ENCODE assay signal across 14 cellular contexts in the genomic region with DNA sequence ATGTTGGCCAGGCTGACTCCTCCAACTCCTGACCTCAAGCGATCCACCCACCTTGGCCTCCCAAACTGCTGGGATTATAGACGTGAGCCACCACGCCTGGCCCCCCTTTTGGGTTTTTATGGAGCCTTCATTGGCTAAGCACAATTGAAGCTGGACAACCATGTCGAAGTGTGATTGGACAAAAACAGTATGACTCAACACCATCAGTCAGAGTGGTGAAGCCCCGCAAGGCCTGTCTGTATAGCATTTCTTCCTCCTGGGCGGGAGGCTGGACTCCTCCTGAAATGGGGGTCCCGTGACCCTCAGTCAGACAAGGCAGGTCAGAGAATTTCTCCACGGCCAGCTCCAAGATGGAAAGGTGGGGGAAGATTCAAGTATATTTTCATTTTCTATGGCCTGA. TPM values are rescaled to one million over a fixed set of nuclear protein-coding genes. Genes with fewer than 3 reads are reported as not detected.
DNase-seq lines count a peak whose midpoint lies in the region; ATAC-seq, FAIRE-seq and TF ChIP-seq lines count a peak whose summit lies in the region.
"Had no signal": no experiment of that assay in that cellular context is flagged by ENCODE, and none has a peak within 500 bp of the region (broad histone marks: within the 10 kb centered on the region; RNA-seq: fewer than 3 reads in every experiment).

No MANE protein-coding gene starts in this region.

- CTCF ChIA-PET in K562 (lab: Yijun Ruan, JAX; ENCODE audit: low intra/inter-chr PET ratio), result no interaction called here

- in situ Hi-C loops in K562 (cut with MboI), result no loop called here

- no peaks in the 10 kb centered on the region for H3K27me3 Mint-ChIP-seq in IgD-negative memory B cell
- peaks cover 11% of the 10 kb centered on the region for H3K27me3 Mint-ChIP-seq in neural progenitor cell (ENCODE audit: insufficient read depth, low read depth)

- no peaks in the 10 kb centered on the region for H4K20me1 ChIP-seq in K562 (replicated peaks; ENCODE audit: control insufficient read depth, insufficient read depth, low read length)
- no peaks in the 10 kb centered on the region for H4K20me1 ChIP-seq in neural progenitor cell (ENCODE audit: low read depth)

- POLR2A ChIA-PET in K562 (lab: Yijun Ruan, JAX), result interaction anchor here (0.7 kb wide), 1 partner anchor 12 kb away, joined by 3 read pairs; no protein-coding TSS in a partner anchor

- H3K4me1 Mint-ChIP-seq in IgD-negative memory B cell (peaks cover 15 to 20% (median 16%) of the 10 kb centered on the region in 3 donors), neural progenitor cell (peaks cover 19% of the 10 kb centered on the region)

- H3K36me3 Mint-ChIP-seq in IgD-negative memory B cell, result peaks cover 1% of the 10 kb centered on the region
- no peaks in the 10 kb centered on the region for H3K36me3 Mint-ChIP-seq in neural progenitor cell

- no peak for TF ChIP-seq POLR2A in K562 (conservative IDR thresholded peaks at IDR 0.05)

- TF ChIP-seq EP300 in K562 (IDR thresholded peaks at IDR 0.05; ENCODE audit: low read length), result no peak

- WGBS in K562 (ENCODE audit: insufficient coverage, low coverage, missing lambda C conversion rate), result 55% methylated on average over 6 of the region's 8 CpGs

- intact Hi-C loops in K562 (cut with micrococcal nuclease), result no loop called here

- no peak for TF ChIP-seq RAD21 in K562 (CRISPR knock-in tag; conservative IDR thresholded peaks at IDR 0.05 in 1 of 2, IDR thresholded peaks at IDR 0.05 in 1 of 2)

- DNase-seq in Daoy (ENCODE audit: low read depth) (peak; percentile 52), K562 (ENCODE audit: extremely low read depth in 1 of 4, low spot score in 3 of 4) (peak; percentile 31 to 60 (median 42)), neural progenitor cell (ENCODE audit: low spot score) (no peak), DMS53 (lab: John Stamatoyannopoulos, UW) (no peak)
- no peak for DNase-seq in activated naive CD4-positive, alpha-beta T cell treated with anti-CD3 and anti-CD28 coated beads, Interleukin-2, amount 50 U/mL, for 16 hours
- DNase-seq in activated CD8-positive, alpha-beta memory T cell treated with anti-CD3 and anti-CD28 coated beads, Interleukin-2, amount 50 U/mL, for 4 hours, result no peak
- DNase-seq: activated CD4-positive, alpha-beta memory T cell treated with anti-CD3 and anti-CD28 coated beads for 36 hours; activated gamma-delta T cell; effector CD4-positive, alpha-beta T cell; NCI-H2081 treated with DMSO at 0.1 percent for 48 hours; NCI-H748 treated with DMSO at 0.1 percent for 48 hours; upper lobe of right lung had no signal

- H3K9me1 ChIP-seq in K562 (ENCODE audit: control insufficient read depth, insufficient read depth, low read length), result no peaks in the 10 kb centered on the region

- no peak for TF ChIP-seq CTCF in K562 (IDR thresholded peaks at IDR 0.05 in 2 of 3, conservative IDR thresholded peaks at IDR 0.05 in 1 of 3; ENCODE audit: insufficient read depth in 2 of 3, low read depth in 1 of 3, low read length in 3 of 3)
- no peak for TF ChIP-seq CTCF in neural progenitor cell (IDR thresholded peaks at IDR 0.05)

- H3K9ac ChIP-seq in K562 (ENCODE audit: insufficient read depth in 1 of 2, low read depth in 2 of 2, low read length in 2 of 2), result no peak overlapping the region
- no peak overlapping the region for H3K9ac ChIP-seq in neural progenitor cell

- H3K4me2 ChIP-seq in K562 (ENCODE audit: insufficient read depth, low read length) (peak overlapping the region; percentile 75), neural progenitor cell (no peak overlapping the region)

- BruUV-seq in K562 (replicated peaks; lab: Mats Ljungman, UMichigan), result TSS peak; percentile 53

- H3K4me1 ChIP-seq in K562 (replicated peaks in 1 of 2; ENCODE audit: control insufficient read depth in 2 of 2, insufficient read depth in 2 of 2, low read length in 2 of 2) (peaks cover 10 to 37% of the 10 kb centered on the region in 2 experiments; a peak in 4 of 5 replicates), neural progenitor cell (peaks cover 5% of the 10 kb centered on the region)

- H3K9me3 ChIP-seq in K562 (replicated peaks; ENCODE audit: control insufficient read depth, insufficient read depth, low read depth, low read length) (no peaks in the 10 kb centered on the region), neural progenitor cell (ENCODE audit: low read depth) (no peaks in the 10 kb centered on the region)
- H3K9me3 ChIP-seq: upper lobe of right lung had no signal

- no peak for FAIRE-seq in K562 (lab: Jason Lieb, UNC)

- H2AFZ ChIP-seq in K562 (ENCODE audit: low read depth, low read length), result no peak overlapping the region
- no peak overlapping the region for H2AFZ ChIP-seq in neural progenitor cell (replicated peaks)

- H3K9me3 Mint-ChIP-seq in IgD-negative memory B cell, result no peaks in the 10 kb centered on the region
- H3K9me3 Mint-ChIP-seq in neural progenitor cell, result peaks cover 2% of the 10 kb centered on the region
- H3K9me3 Mint-ChIP-seq: activated CD4-positive, alpha-beta memory T cell treated with anti-CD3 and anti-CD28 coated beads for 36 hours had no signal

- H3K4me3 Mint-ChIP-seq in IgD-negative memory B cell, result peak overlapping the region in 1 of 4 donors; percentile 58
- H3K4me3 Mint-ChIP-seq in neural progenitor cell, result no peak overlapping the region
- H3K4me3 Mint-ChIP-seq: activated CD4-positive, alpha-beta memory T cell treated with anti-CD3 and anti-CD28 coated beads for 36 hours had no signal

- H3K27ac Mint-ChIP-seq in IgD-negative memory B cell (peak overlapping the region in 2 of 3 donors; percentile 27 to 57), neural progenitor cell (peak overlapping the region; percentile 22)
- H3K27ac Mint-ChIP-seq: activated CD4-positive, alpha-beta memory T cell treated with anti-CD3 and anti-CD28 coated beads for 36 hours had no signal

- H3K36me3 ChIP-seq in K562 (ENCODE audit: control insufficient read depth, insufficient read depth, low read length), result no peaks in the 10 kb centered on the region
- H3K36me3 ChIP-seq in neural progenitor cell, result no peaks in the 10 kb centered on the region
- H3K36me3 ChIP-seq: upper lobe of right lung had no signal

- H3F3A ChIP-seq in neural progenitor cell (ENCODE audit: low read depth), result peaks cover 14% of the 10 kb centered on the region

- no peak overlapping the region; the same call in 2 of the 3 replicates for H3K27ac ChIP-seq in K562 (ENCODE audit: extremely low read depth, low read depth, low read length)
- H3K27ac ChIP-seq in neural progenitor cell, result no peak overlapping the region
- H3K27ac ChIP-seq: upper lobe of right lung had no signal

- H3K4me3 ChIP-seq in K562 (no peak overlapping the region), neural progenitor cell (no peak overlapping the region)
- H3K4me3 ChIP-seq: upper lobe of right lung had no signal

- H3K27me3 ChIP-seq in K562 (ENCODE audit: control insufficient read depth in 2 of 2, insufficient read depth in 2 of 2, low read length in 2 of 2) (no peaks in the 10 kb centered on the region), neural progenitor cell (peaks cover 28% of the 10 kb centered on the region)
- H3K27me3 ChIP-seq: upper lobe of right lung had no signal

- peaks cover 44% of the 10 kb centered on the region for H3K79me2 ChIP-seq in K562 (ENCODE audit: control insufficient read depth, insufficient read depth, low read length)
- H3K79me2 ChIP-seq in neural progenitor cell (ENCODE audit: low read depth), result no peaks in the 10 kb centered on the region

- no peak for ATAC-seq in K562
- ATAC-seq: Right ventricle myocardium inferior, upper lobe of right lung had no signal

TF ChIP-seq in K562, 482 proteins besides CTCF, POLR2A, EP300 and RAD21 (continues in another document):
- TF ChIP-seq, protein P1, sequence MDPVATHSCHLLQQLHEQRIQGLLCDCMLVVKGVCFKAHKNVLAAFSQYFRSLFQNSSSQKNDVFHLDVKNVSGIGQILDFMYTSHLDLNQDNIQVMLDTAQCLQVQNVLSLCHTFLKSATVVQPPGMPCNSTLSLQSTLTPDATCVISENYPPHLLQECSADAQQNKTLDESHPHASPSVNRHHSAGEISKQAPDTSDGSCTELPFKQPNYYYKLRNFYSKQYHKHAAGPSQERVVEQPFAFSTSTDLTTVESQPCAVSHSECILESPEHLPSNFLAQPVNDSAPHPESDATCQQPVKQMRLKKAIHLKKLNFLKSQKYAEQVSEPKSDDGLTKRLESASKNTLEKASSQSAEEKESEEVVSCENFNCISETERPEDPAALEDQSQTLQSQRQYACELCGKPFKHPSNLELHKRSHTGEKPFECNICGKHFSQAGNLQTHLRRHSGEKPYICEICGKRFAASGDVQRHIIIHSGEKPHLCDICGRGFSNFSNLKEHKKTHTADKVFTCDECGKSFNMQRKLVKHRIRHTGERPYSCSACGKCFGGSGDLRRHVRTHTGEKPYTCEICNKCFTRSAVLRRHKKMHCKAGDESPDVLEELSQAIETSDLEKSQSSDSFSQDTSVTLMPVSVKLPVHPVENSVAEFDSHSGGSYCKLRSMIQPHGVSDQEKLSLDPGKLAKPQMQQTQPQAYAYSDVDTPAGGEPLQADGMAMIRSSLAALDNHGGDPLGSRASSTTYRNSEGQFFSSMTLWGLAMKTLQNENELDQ (CRISPR knock-in tag; IDR thresholded peaks at IDR 0.05; ENCODE audit: borderline replicate concordance), result no peak
- TF ChIP-seq ZNF707 (CRISPR knock-in tag; conservative IDR thresholded peaks at IDR 0.05) (no peak), MED1 (CRISPR knock-in tag; IDR thresholded peaks at IDR 0.05; ENCODE audit: borderline replicate concordance) (no peak)

RNA-seq across cellular contexts. Expression of a gene that starts 3.1 kb away (rescaled TPM):
- 29.7 and 63.5 TPM in 2 replicates for total RNA-seq in Daoy (2014; rRNA removed; shearing (Covaris generic))
- polyA plus RNA-seq in IgD-negative memory B cell (22.8 TPM), K562 (2011; rRNA removed) (59.2 and 62.5 TPM in 2 replicates), K562 (2014; fragmentation: Illumina TruSeq; extraction: Trizol) (29.2 and 35.0 TPM in 2 replicates), K562 (2014; fragmentation: Nextera tagmentation; extraction: Ambion mirVana) (1 to 10 TPM; 1.1 to 1.6 TPM), K562 (2014; rRNA removed) (52.9 and 64.8 TPM in 2 replicates)
- 13.6 and 22.3 TPM in 2 replicates for total RNA-seq in K562 (2011; cell fraction: chromatin; rRNA removed; ENCODE audit: low replicate concordance)
- 10.8 and 12.0 TPM in 2 replicates for total RNA-seq in K562 (2011; cell fraction: nucleolus; rRNA removed)
- 8.9 and 12.1 TPM in 2 replicates for total RNA-seq in K562 (2011; cell fraction: nucleoplasm; rRNA removed)
- total RNA-seq in K562 (2014; rRNA removed) (57.9 and 58.8 TPM in 2 replicates), K562 (2014; rRNA removed; fragmentation: Illumina TruSeq; extraction: Trizol) (18.6 and 20.9 TPM in 2 replicates), K562 (2015; rRNA removed; fragmentation: Illumina TruSeq; extraction: Trizol) (19.3 and 23.0 TPM in 2 replicates), K562 (2021) (39.0 and 42.6 TPM in 2 replicates), neural progenitor cell (ENCODE audit: low replicate concordance) (12.7 and 13.0 TPM in 2 replicates)
- polyA plus RNA-seq in K562 (2011; cell fraction: cytosol; rRNA removed), result 74.6 and 88.9 TPM in 2 replicates
- 29.0 and 29.9 TPM in 2 replicates for polyA plus RNA-seq in K562 (2011; cell fraction: nucleus; rRNA removed)
- 35.8 and 54.1 TPM in 2 replicates for polyA plus RNA-seq in K562 (2012)
- polyA minus RNA-seq in K562 (2011; rRNA and poly(A)+ RNA removed), result 32.1 and 33.1 TPM in 2 replicates
- polyA minus RNA-seq in K562 (2011; cell fraction: cytosol; rRNA and poly(A)+ RNA removed), result 15.8 and 16.6 TPM in 2 replicates
- polyA minus RNA-seq in K562 (2011; cell fraction: nucleus; rRNA and poly(A)+ RNA removed), result 4.8 and 7.6 TPM in 2 replicates

Comparison
In these comparisons a context has a peak if more than half of its experiments do, and no peak if none do; other contexts are left out.
1. DNase-seq: peak in Daoy (single experiment) and K562 (4 of 4); none in neural progenitor cell (single experiment), activated naive CD4-positive, alpha-beta T cell treated with anti-CD3 and anti-CD28 coated beads, Interleukin-2, amount 50 U/mL, for 16 hours (single experiment), activated CD8-positive, alpha-beta memory T cell treated with anti-CD3 and anti-CD28 coated beads, Interleukin-2, amount 50 U/mL, for 4 hours (single experiment) and DMS53 (single experiment).